23 cellular contexts compared by ENCODE assay signal in genomic region chr15:47434641-47435040, GRCh38.
"Had no signal": no experiment of that assay in that cellular context is flagged by ENCODE, and none has a peak within 500 bp of the region (broad histone marks: within the 10 kb centered on the region; RNA-seq: fewer than 3 reads in every experiment).

No MANE protein-coding gene starts in this region.

- H3K27me3 ChIP-seq: ascending aorta, body of pancreas, Peyer's patch had no signal

- DNase-seq: activated CD4-positive, alpha-beta T cell treated with anti-CD3 and anti-CD28 coated beads, Interleukin-2, amount 10 ng/mL, durations not matched to agents 24 days and 14 days; activated CD4-positive, alpha-beta T cell treated with anti-CD3 and anti-CD28 coated beads, Interleukin-2, amount 50 U/mL, for 48 hours; activated CD4-positive, CD25-positive, alpha-beta regulatory T cell treated with anti-CD3 and anti-CD28 coated beads, Interleukin-2, amount 50 U/mL, for 72 hours; activated CD8-positive, alpha-beta memory T cell treated with anti-CD3 and anti-CD28 coated beads, Interleukin-2, amount 10 ng/mL, durations not matched to agents 7 days and 5 days; activated effector memory CD4-positive, alpha-beta T cell treated with Interleukin-2 at 50 U/mL for 16 hours; activated naive CD4-positive, alpha-beta T cell treated with Interleukin-2 at 50 U/mL for 16 hours; activated naive CD8-positive, alpha-beta T cell treated with anti-CD3 and anti-CD28 coated beads, Interleukin-2, amount 50 U/mL, for 24 hours; activated T-cell treated with anti-CD3 and anti-CD28 coated beads, Interleukin-2, amount 50 U/mL, for 24 hours; amniotic stem cell; body of pancreas; KG1; NCI-H1092 treated with DMSO at 0.1 percent for 48 hours; NCI-H1417 treated with DMSO at 0.1 percent for 48 hours; NCI-H1694 treated with DMSO at 0.1 percent for 48 hours; NCI-H2029 treated with DMSO at 0.1 percent for 48 hours; NCI-H446; Peyer's patch; SHP77 had no signal

- H3K4me3 Mint-ChIP-seq: activated CD4-positive, alpha-beta T cell treated with anti-CD3 and anti-CD28 coated beads, Interleukin-2, amount 10 ng/mL, durations not matched to agents 24 days and 14 days; activated CD8-positive, alpha-beta memory T cell treated with anti-CD3 and anti-CD28 coated beads, Interleukin-2, amount 10 ng/mL, durations not matched to agents 7 days and 5 days; activated naive CD8-positive, alpha-beta T cell treated with anti-CD3 and anti-CD28 coated beads, Interleukin-2, amount 50 U/mL, for 24 hours; activated T-cell treated with anti-CD3 and anti-CD28 coated beads, Interleukin-2, amount 50 U/mL, for 24 hours; activated T-helper 1 cell treated with anti-CD3 and anti-CD28 coated beads, Interleukin-12 subunit alpha, Interleukin-12 subunit beta, Interleukin-2, Interleukin-4 antibody, amounts not matched to agents 30 ng/mL and 10 ng/mL and 1 ng/mL, durations not matched to agents 14 hours and 24 hours and 36 hours; T-helper 1 cell treated with Interleukin-12 subunit alpha and Interleukin-12 subunit beta and Interleukin-4 antibody, amounts not matched to agents 30 μg/mL and 1 μg/mL, for 36 hours; WTC11 had no signal

- H3K4me3 ChIP-seq: ascending aorta, body of pancreas, Peyer's patch had no signal

- ATAC-seq: activated CD8-positive, alpha-beta memory T cell treated with anti-CD3 and anti-CD28 coated beads, Interleukin-2, amount 10 ng/mL, durations not matched to agents 7 days and 5 days; activated naive CD4-positive, alpha-beta T cell treated with anti-CD3 and anti-CD28 coated beads, Interleukin-2, amount 50 U/mL, for 72 hours; activated naive CD8-positive, alpha-beta T cell treated with anti-CD3 and anti-CD28 coated beads, Interleukin-2, amount 50 U/mL, for 24 hours; body of pancreas; WTC11 had no signal

- H3K4me1 ChIP-seq: body of pancreas, Peyer's patch had no signal

- H3K36me3 ChIP-seq: ascending aorta, Peyer's patch had no signal

- H3K36me3 Mint-ChIP-seq: activated CD8-positive, alpha-beta memory T cell treated with anti-CD3 and anti-CD28 coated beads, Interleukin-2, amount 10 ng/mL, durations not matched to agents 7 days and 5 days; activated naive CD4-positive, alpha-beta T cell treated with anti-CD3 and anti-CD28 coated beads, Interleukin-2, amount 50 U/mL, for 72 hours; WTC11 had no signal

- H3K4me1 Mint-ChIP-seq: activated CD4-positive, alpha-beta T cell treated with anti-CD3 and anti-CD28 coated beads, Interleukin-2, amount 10 ng/mL, durations not matched to agents 24 days and 14 days; activated CD8-positive, alpha-beta memory T cell treated with anti-CD3 and anti-CD28 coated beads, Interleukin-2, amount 10 ng/mL, durations not matched to agents 7 days and 5 days; activated naive CD8-positive, alpha-beta T cell treated with anti-CD3 and anti-CD28 coated beads, Interleukin-2, amount 50 U/mL, for 24 hours had no signal

- H3K27ac Mint-ChIP-seq: activated CD4-positive, alpha-beta T cell treated with anti-CD3 and anti-CD28 coated beads, Interleukin-2, amount 10 ng/mL, durations not matched to agents 24 days and 14 days; activated CD8-positive, alpha-beta memory T cell treated with anti-CD3 and anti-CD28 coated beads, Interleukin-2, amount 10 ng/mL, durations not matched to agents 7 days and 5 days; activated naive CD4-positive, alpha-beta T cell treated with anti-CD3 and anti-CD28 coated beads, Interleukin-2, amount 50 U/mL, for 72 hours; activated naive CD8-positive, alpha-beta T cell treated with anti-CD3 and anti-CD28 coated beads, Interleukin-2, amount 50 U/mL, for 24 hours; activated T-cell treated with anti-CD3 and anti-CD28 coated beads, Interleukin-2, amount 50 U/mL, for 24 hours; activated T-helper 1 cell treated with anti-CD3 and anti-CD28 coated beads, Interleukin-12 subunit alpha, Interleukin-12 subunit beta, Interleukin-2, Interleukin-4 antibody, amounts not matched to agents 30 ng/mL and 10 ng/mL and 1 ng/mL, durations not matched to agents 14 hours and 24 hours and 36 hours; T-helper 1 cell treated with Interleukin-12 subunit alpha and Interleukin-12 subunit beta and Interleukin-4 antibody, amounts not matched to agents 30 μg/mL and 1 μg/mL, for 36 hours; WTC11 had no signal

- H3K27me3 Mint-ChIP-seq: activated CD4-positive, alpha-beta T cell treated with anti-CD3 and anti-CD28 coated beads, Interleukin-2, amount 10 ng/mL, durations not matched to agents 24 days and 14 days; activated CD8-positive, alpha-beta memory T cell treated with anti-CD3 and anti-CD28 coated beads, Interleukin-2, amount 10 ng/mL, durations not matched to agents 7 days and 5 days; activated T-cell treated with anti-CD3 and anti-CD28 coated beads, Interleukin-2, amount 50 U/mL, for 24 hours had no signal

- H3K9me3 ChIP-seq: ascending aorta, body of pancreas, Peyer's patch had no signal

- H3K27ac ChIP-seq: ascending aorta, body of pancreas, Peyer's patch had no signal

- H3K9me3 Mint-ChIP-seq: activated CD4-positive, alpha-beta T cell treated with anti-CD3 and anti-CD28 coated beads, Interleukin-2, amount 10 ng/mL, durations not matched to agents 24 days and 14 days; activated T-cell treated with anti-CD3 and anti-CD28 coated beads, Interleukin-2, amount 50 U/mL, for 24 hours; activated T-helper 1 cell treated with anti-CD3 and anti-CD28 coated beads, Interleukin-12 subunit alpha, Interleukin-12 subunit beta, Interleukin-2, Interleukin-4 antibody, amounts not matched to agents 30 ng/mL and 10 ng/mL and 1 ng/mL, durations not matched to agents 14 hours and 24 hours and 36 hours; T-helper 1 cell treated with Interleukin-12 subunit alpha and Interleukin-12 subunit beta and Interleukin-4 antibody, amounts not matched to agents 30 μg/mL and 1 μg/mL, for 36 hours; WTC11 had no signal
